8 cellular contexts compared by ENCODE assay signal in genomic region chr3:73766599-73767378, GRCh38.
DNase-seq lines count a peak whose midpoint lies in the region; ATAC-seq and TF ChIP-seq lines count a peak whose summit lies in the region.

No MANE protein-coding gene starts in this region.

- no peaks in the 10 kb centered on the region for H3K27me3 Mint-ChIP-seq in WTC11 (ENCODE audit: low read depth)
- H3K27me3 Mint-ChIP-seq in activated T-helper 17 cell treated with anti-CD3 and anti-CD28 coated beads, Interleukin-2, amount 50 U/mL, for 72 hours = no peaks in the 10 kb centered on the region

- peaks cover 9% of the 10 kb centered on the region; the same call in 1 of the 2 replicates for H3K36me3 Mint-ChIP-seq in WTC11
- no peaks in the 10 kb centered on the region for H3K36me3 Mint-ChIP-seq in activated T-helper 17 cell treated with anti-CD3 and anti-CD28 coated beads, Interleukin-2, amount 50 U/mL, for 72 hours (ENCODE audit: low read depth)

- intact Hi-C loops in sciatic nerve (cut with DNase I) = no loop called here

- CTCF ChIA-PET in WTC11 (lab: Charles Lee) = interaction anchor here (0.8 kb wide), 1 partner anchor 258 kb away, joined by 3 read pairs; no protein-coding TSS in a partner anchor

- no peak for TF ChIP-seq CTCF in WTC11 (IDR thresholded peaks at IDR 0.05)

- POLR2A ChIA-PET in WTC11 (lab: Charles Lee) = interaction anchor here (0.7 to 1.0 kb wide), 2 partner anchors 95 to 141 kb away, joined by 3 to 4 read pairs; no protein-coding TSS in a partner anchor

- peaks cover 57% of the 10 kb centered on the region for H3K4me1 Mint-ChIP-seq in WTC11
- no peaks in the 10 kb centered on the region for H3K4me1 Mint-ChIP-seq in activated T-helper 17 cell treated with anti-CD3 and anti-CD28 coated beads, Interleukin-2, amount 50 U/mL, for 72 hours

- ATAC-seq in WTC11 = no peak
- peak; percentile 93 for ATAC-seq in sciatic nerve
- no peak for ATAC-seq in HG02938 (IDR thresholded peaks at IDR 0.05; ENCODE audit: unreplicated experiment)
- ATAC-seq in activated T-helper 17 cell treated with anti-CD3 and anti-CD28 coated beads, Interleukin-2, amount 50 U/mL, for 72 hours (replicated peaks) = no peak

- DNase-seq in EL = peak; percentile 53
- DNase-seq in WTC11 (ENCODE audit: low spot score) = no peak
- peak; percentile 37 for DNase-seq in foreskin melanocyte
- DNase-seq in sciatic nerve (ENCODE audit: low spot score) = no peak
- DNase-seq in NCI-H2107 treated with DMSO at 0.1 percent for 48 hours (lab: John Stamatoyannopoulos, UW; ENCODE audit: unreplicated experiment) = no peak
- no peak for DNase-seq in NCI-H446 (lab: John Stamatoyannopoulos, UW)

- H3K27ac Mint-ChIP-seq in WTC11 = peak overlapping the region; percentile 69; the same call in 1 of the 2 replicates
- no peak overlapping the region for H3K27ac Mint-ChIP-seq in activated T-helper 17 cell treated with anti-CD3 and anti-CD28 coated beads, Interleukin-2, amount 50 U/mL, for 72 hours

- H3K9me3 Mint-ChIP-seq in WTC11 = peaks cover 22% of the 10 kb centered on the region
- peaks cover 8% of the 10 kb centered on the region for H3K9me3 Mint-ChIP-seq in activated T-helper 17 cell treated with anti-CD3 and anti-CD28 coated beads, Interleukin-2, amount 50 U/mL, for 72 hours

- H3K4me3 Mint-ChIP-seq in WTC11 = no peak overlapping the region
- no peak overlapping the region for H3K4me3 Mint-ChIP-seq in activated T-helper 17 cell treated with anti-CD3 and anti-CD28 coated beads, Interleukin-2, amount 50 U/mL, for 72 hours

TF ChIP-seq in WTC11, 78 proteins besides CTCF, POLR2A, EP300 and RAD21:
- no peak for TF ChIP-seq MYBL2 (CRISPR knock-in tag; IDR thresholded peaks at IDR 0.05)
- TF ChIP-seq RORB (CRISPR knock-in tag; IDR thresholded peaks at IDR 0.05) = no peak
- TF ChIP-seq PRRX2 (CRISPR knock-in tag; IDR thresholded peaks at IDR 0.05) = no peak
- TF ChIP-seq ZNF423 (CRISPR knock-in tag; IDR thresholded peaks at IDR 0.05) = no peak
- no peak for TF ChIP-seq SOX15 (CRISPR knock-in tag; IDR thresholded peaks at IDR 0.05)
- TF ChIP-seq MAX (CRISPR knock-in tag; IDR thresholded peaks at IDR 0.05) = no peak
- TF ChIP-seq TEAD4 (CRISPR knock-in tag; IDR thresholded peaks at IDR 0.05) = no peak
- TF ChIP-seq KAT7 (CRISPR knock-in tag; IDR thresholded peaks at IDR 0.05; ENCODE audit: borderline replicate concordance) = no peak
- no peak for TF ChIP-seq PRDM15 (CRISPR knock-in tag; IDR thresholded peaks at IDR 0.05)
- TF ChIP-seq ARID4B (CRISPR knock-in tag; IDR thresholded peaks at IDR 0.05; ENCODE audit: borderline replicate concordance) = no peak
- no peak for TF ChIP-seq CDX4 (CRISPR knock-in tag; IDR thresholded peaks at IDR 0.05; ENCODE audit: borderline replicate concordance)
- no peak for TF ChIP-seq ATF6 (CRISPR knock-in tag; IDR thresholded peaks at IDR 0.05)
- TF ChIP-seq JAZF1 (CRISPR knock-in tag; IDR thresholded peaks at IDR 0.05) = no peak
- TF ChIP-seq USF1 (CRISPR knock-in tag; IDR thresholded peaks at IDR 0.05) = no peak

Comparison
In these comparisons a context has a peak if more than half of its experiments do, and no peak if none do; other contexts are left out.
1. DNase-seq: peak in EL (single experiment) and foreskin melanocyte (single experiment); none in WTC11 (single experiment), sciatic nerve (single experiment), NCI-H2107 treated with DMSO at 0.1 percent for 48 hours (single experiment) and NCI-H446 (0 of 2).